Comparison of ENCODE assay signal across 24 cellular contexts in the genomic region with DNA sequence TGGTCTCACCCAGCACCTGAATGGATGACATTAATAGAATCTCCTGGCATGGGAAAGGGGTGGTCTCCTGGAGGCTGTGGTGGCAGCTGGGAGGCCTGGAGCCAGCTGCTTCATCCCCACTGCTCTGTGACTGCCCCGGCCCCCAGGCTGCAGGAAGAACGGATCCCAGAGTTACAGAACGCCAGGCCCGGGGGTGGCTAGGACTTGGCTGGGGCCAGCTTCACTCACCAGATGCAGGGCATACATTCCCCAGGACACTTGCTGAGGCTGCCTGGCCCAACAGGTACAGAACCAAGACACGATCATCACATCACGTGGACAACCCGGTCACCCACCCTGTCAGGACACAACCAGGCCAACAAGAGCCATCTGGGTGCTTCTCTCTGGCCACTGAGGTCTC.
"Had no signal": no experiment of that assay in that cellular context is flagged by ENCODE, and none has a peak within 500 bp of the region (broad histone marks: within the 10 kb centered on the region; RNA-seq: fewer than 3 reads in every experiment).

No MANE protein-coding gene starts in this region.

- H2AFZ ChIP-seq: hepatocyte, parathyroid adenoma had no signal

- H3K27ac Mint-ChIP-seq: naive thymus-derived CD4-positive, alpha-beta T cell; natural killer cell treated with Interleukin-12 subunit alpha and Interleukin-12 subunit beta and Interleukin-15 and Interleukin-18, amount 100 ng/mL, for 72 hours; progenitor cell of endocrine pancreas; stimulated activated effector memory CD8-positive, alpha-beta T cell treated with anti-CD3 and anti-CD28 coated beads, Interleukin-12 subunit alpha, Interleukin-12 subunit beta, amount 100 ng/mL, for 72 hours; stimulated activated naive CD8-positive, alpha-beta T cell treated with anti-CD3 and anti-CD28 coated beads, Interleukin-15, Interleukin-2, amounts not matched to agents 100 ng/mL and 50 ng/mL, for 24 hours had no signal

- H3K27me3 ChIP-seq: hepatocyte, right atrium auricular region, right lobe of liver, uterus had no signal

- H3K9me3 ChIP-seq: heart right ventricle, mucosa of descending colon, right atrium auricular region, right lobe of liver, suprapubic skin, thoracic aorta, tibial artery, uterus had no signal

- H3K27ac ChIP-seq: heart right ventricle, hepatocyte, left ventricle myocardium inferior, parathyroid adenoma, right atrium auricular region, right lobe of liver, skin epidermis, suprapubic skin, thoracic aorta, tibial artery, uterus had no signal

- H3K4me1 Mint-ChIP-seq: naive thymus-derived CD4-positive, alpha-beta T cell; stimulated activated effector memory CD8-positive, alpha-beta T cell treated with anti-CD3 and anti-CD28 coated beads, Interleukin-12 subunit alpha, Interleukin-12 subunit beta, amount 100 ng/mL, for 72 hours had no signal

- DNase-seq: heart right ventricle; islet precursor cell; left ventricle myocardium inferior; midbrain; mucosa of descending colon; naive thymus-derived CD4-positive, alpha-beta T cell; nucleus accumbens; right lobe of liver; stimulated activated CD4-positive, alpha-beta T cell treated with anti-CD3 and anti-CD28 coated beads, Interleukin-4, amount 100 ng/mL, for 24 hours; stimulated activated naive CD4-positive, alpha-beta T cell; tibial artery; trophoblast cell; uterus had no signal

- H3K36me3 Mint-ChIP-seq: naive thymus-derived CD4-positive, alpha-beta T cell; natural killer cell treated with Interleukin-12 subunit alpha and Interleukin-12 subunit beta and Interleukin-15 and Interleukin-18, amount 100 ng/mL, for 72 hours; stimulated activated effector memory CD8-positive, alpha-beta T cell treated with anti-CD3 and anti-CD28 coated beads, Interleukin-12 subunit alpha, Interleukin-12 subunit beta, amount 100 ng/mL, for 72 hours had no signal

- H3K4me3 ChIP-seq: heart right ventricle, hepatocyte, left ventricle myocardium inferior, lung, mucosa of descending colon, right atrium auricular region, right lobe of liver, skin epidermis, suprapubic skin, thoracic aorta, tibial artery, uterus had no signal

- H3K4me1 ChIP-seq: heart right ventricle, left ventricle myocardium inferior, parathyroid adenoma, right atrium auricular region, right lobe of liver, suprapubic skin, tibial artery, uterus had no signal

- H3K9me3 Mint-ChIP-seq: natural killer cell treated with Interleukin-12 subunit alpha and Interleukin-12 subunit beta and Interleukin-15 and Interleukin-18, amount 100 ng/mL, for 72 hours; stimulated activated effector memory CD8-positive, alpha-beta T cell treated with anti-CD3 and anti-CD28 coated beads, Interleukin-12 subunit alpha, Interleukin-12 subunit beta, amount 100 ng/mL, for 72 hours; stimulated activated naive CD8-positive, alpha-beta T cell treated with anti-CD3 and anti-CD28 coated beads, Interleukin-15, Interleukin-2, amounts not matched to agents 100 ng/mL and 50 ng/mL, for 24 hours had no signal

- H3K4me2 ChIP-seq: hepatocyte had no signal

- ATAC-seq: heart right ventricle; mucosa of descending colon; naive thymus-derived CD4-positive, alpha-beta T cell; right lobe of liver; stimulated activated effector memory CD8-positive, alpha-beta T cell treated with anti-CD3 and anti-CD28 coated beads, Interleukin-12 subunit alpha, Interleukin-12 subunit beta, amount 100 ng/mL, for 72 hours had no signal

- H3K36me3 ChIP-seq: heart right ventricle, left ventricle myocardium inferior, right atrium auricular region, right lobe of liver, suprapubic skin, thoracic aorta, tibial artery, uterus had no signal

- H3K9ac ChIP-seq: parathyroid adenoma had no signal

- H3K4me3 Mint-ChIP-seq: naive thymus-derived CD4-positive, alpha-beta T cell; natural killer cell treated with Interleukin-12 subunit alpha and Interleukin-12 subunit beta and Interleukin-15 and Interleukin-18, amount 100 ng/mL, for 72 hours; stimulated activated effector memory CD8-positive, alpha-beta T cell treated with anti-CD3 and anti-CD28 coated beads, Interleukin-12 subunit alpha, Interleukin-12 subunit beta, amount 100 ng/mL, for 72 hours; stimulated activated naive CD8-positive, alpha-beta T cell treated with anti-CD3 and anti-CD28 coated beads, Interleukin-15, Interleukin-2, amounts not matched to agents 100 ng/mL and 50 ng/mL, for 24 hours had no signal
